Comparison of ENCODE assay signal across 20 cellular contexts in the genomic region with DNA sequence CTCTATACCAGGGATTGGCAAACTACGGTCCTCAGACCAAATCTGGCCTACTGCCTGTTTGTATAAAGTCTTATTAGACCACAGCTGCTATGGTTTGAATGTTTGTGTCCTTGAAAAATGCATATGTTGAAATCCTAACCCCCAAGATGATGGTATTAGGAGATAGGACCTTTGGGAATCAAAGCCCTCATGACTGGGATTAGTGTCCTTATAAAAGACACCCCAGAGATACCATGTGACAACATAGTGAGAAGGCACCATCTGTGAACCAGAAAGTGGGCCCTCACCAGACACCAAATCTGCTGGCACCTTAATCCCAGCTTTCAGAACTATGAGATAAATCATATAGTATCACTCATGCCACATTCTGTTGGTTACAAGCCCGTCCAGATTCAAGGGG.
"Had no signal": no experiment of that assay in that cellular context is flagged by ENCODE, and none has a peak within 500 bp of the region (broad histone marks: within the 10 kb centered on the region; RNA-seq: fewer than 3 reads in every experiment).

No MANE protein-coding gene starts in this region.

- H3K9me3 ChIP-seq: esophagus squamous epithelium, right atrium auricular region, upper lobe of left lung had no signal

- H3K27me3 ChIP-seq: esophagus squamous epithelium, right atrium auricular region, upper lobe of left lung had no signal

- H3K27me3 Mint-ChIP-seq: stimulated activated naive CD8-positive, alpha-beta T cell treated with anti-CD3 and anti-CD28 coated beads, Interleukin-15, Interleukin-2, amounts not matched to agents 100 ng/mL and 50 ng/mL, for 24 hours had no signal

- H3K27ac Mint-ChIP-seq: nephron progenitor cell; stimulated activated naive CD8-positive, alpha-beta T cell treated with anti-CD3 and anti-CD28 coated beads, Interleukin-15, Interleukin-2, amounts not matched to agents 100 ng/mL and 50 ng/mL, for 24 hours had no signal

- DNase-seq: activated CD4-positive, alpha-beta T cell treated with anti-CD3 and anti-CD28 coated beads, Interleukin-2, amount 50 U/mL, for 4 hours; activated gamma-delta T cell; activated T-cell treated with anti-CD3 and anti-CD28 coated beads, Interleukin-2, amount 50 U/mL, for 48 hours; aorta; cortex of kidney; effector CD4-positive, alpha-beta T cell; esophagus squamous epithelium; head of caudate nucleus; immature natural killer cell; nephron progenitor cell; occipital lobe; stimulated activated CD4-positive, alpha-beta T cell treated with anti-CD3 and anti-CD28 coated beads, Interleukin-4, amount 100 ng/mL, for 4 hours; stimulated activated CD8-positive, alpha-beta memory T cell treated with anti-CD3 and anti-CD28 coated beads, Interleukin-4, amount 100 ng/mL, for 48 hours; upper lobe of left lung had no signal

- ATAC-seq: activated naive CD4-positive, alpha-beta T cell treated with anti-CD3 and anti-CD28 coated beads, Interleukin-2, amount 50 U/mL, for 72 hours had no signal

- H3K36me3 Mint-ChIP-seq: activated naive CD4-positive, alpha-beta T cell treated with anti-CD3 and anti-CD28 coated beads, Interleukin-2, amount 50 U/mL, for 72 hours had no signal

- FAIRE-seq: frontal cortex, TTC549 had no signal

- H3K4me2 ChIP-seq: smooth muscle cell had no signal

- H3K9me3 Mint-ChIP-seq: activated naive CD4-positive, alpha-beta T cell treated with anti-CD3 and anti-CD28 coated beads, Interleukin-2, amount 50 U/mL, for 72 hours; immature natural killer cell; nephron progenitor cell; stimulated activated naive CD8-positive, alpha-beta T cell treated with anti-CD3 and anti-CD28 coated beads, Interleukin-15, Interleukin-2, amounts not matched to agents 100 ng/mL and 50 ng/mL, for 24 hours had no signal

- H3K27ac ChIP-seq: esophagus squamous epithelium, right atrium auricular region, upper lobe of left lung had no signal

- H3K4me3 Mint-ChIP-seq: immature natural killer cell; nephron progenitor cell; stimulated activated naive CD8-positive, alpha-beta T cell treated with anti-CD3 and anti-CD28 coated beads, Interleukin-15, Interleukin-2, amounts not matched to agents 100 ng/mL and 50 ng/mL, for 24 hours had no signal

- H3K4me3 ChIP-seq: esophagus squamous epithelium, right atrium auricular region, smooth muscle cell, upper lobe of left lung had no signal
